1 cellular context compared by ENCODE assay signal in the genomic region with DNA sequence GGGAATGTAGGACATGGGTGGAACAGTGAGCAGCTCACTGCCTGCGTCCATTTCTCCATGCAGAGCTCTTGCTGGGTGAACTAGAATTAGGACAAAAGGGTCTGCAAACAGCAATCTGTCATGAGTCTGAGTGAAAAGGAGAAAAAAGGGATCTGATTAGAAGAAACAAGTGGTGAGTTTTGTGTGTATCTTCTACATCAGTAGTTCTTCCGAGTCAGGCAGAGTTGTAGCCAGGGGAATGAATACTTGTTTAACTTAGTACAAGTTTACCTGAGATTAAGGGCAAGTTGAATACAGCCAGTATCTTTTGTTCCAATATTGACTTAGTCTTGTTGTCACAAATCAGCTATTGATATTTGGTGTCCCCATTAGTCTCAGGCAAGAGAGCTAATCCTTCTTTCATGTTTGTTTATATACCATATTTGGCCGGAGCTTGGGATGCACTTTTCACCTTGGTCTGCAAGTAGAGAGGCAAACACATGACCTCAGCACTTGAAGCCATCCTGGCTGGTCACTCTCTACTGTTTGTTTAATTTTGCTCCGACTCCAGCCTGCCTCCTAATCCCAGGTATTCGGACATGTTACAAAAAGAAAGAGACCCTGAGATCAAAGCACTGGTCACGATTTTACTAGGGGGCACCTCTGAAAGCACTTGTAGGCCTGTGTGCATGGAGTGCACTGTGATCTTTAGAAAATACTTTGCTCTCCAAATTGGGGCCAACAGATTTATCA.
TF ChIP-seq lines count a peak whose summit lies in the region.

No MANE protein-coding gene starts in this region.

TF ChIP-seq in HepG2, 621 proteins besides CTCF, POLR2A, EP300 and RAD21 (continued from another document and continues in another):
- TF ChIP-seq CCAR2 (optimal IDR thresholded peaks at IDR 0.05; ENCODE audit: low read depth, low read length) (no peak), SUZ12 (IDR thresholded peaks at IDR 0.05; ENCODE audit: low read depth, low read length) (no peak), RBM39 (IDR thresholded peaks at IDR 0.05; ENCODE audit: low read depth, low read length, poor library complexity, severe bottlenecking) (no peak), NFE2L2 (IDR thresholded peaks at IDR 0.05; ENCODE audit: low read length) (no peak), PBX2 (CRISPR knock-in tag; IDR thresholded peaks at IDR 0.05) (0 out of 2 replicates have a peak, but pooled peaks have one; percentile 20), NCOA2 (CRISPR knock-in tag; IDR thresholded peaks at IDR 0.05) (peak; percentile 99), ZNF326 (CRISPR knock-in tag; IDR thresholded peaks at IDR 0.05; ENCODE audit: borderline replicate concordance) (no peak), MEF2D (CRISPR knock-in tag; IDR thresholded peaks at IDR 0.05) (peak; percentile 99), PCBP2 (optimal IDR thresholded peaks at IDR 0.05; ENCODE audit: low read depth, low read length, poor library complexity, severe bottlenecking) (no peak), GATA4 (IDR thresholded peaks at IDR 0.05; ENCODE audit: borderline replicate concordance, low read depth) (peak; percentile 96), CENPT (CRISPR knock-in tag; IDR thresholded peaks at IDR 0.05; ENCODE audit: low read depth) (no peak), ZNF33B (CRISPR knock-in tag; IDR thresholded peaks at IDR 0.05) (no peak; the same call in 1 of the 2 replicates), ZNF335 (CRISPR knock-in tag; IDR thresholded peaks at IDR 0.05) (peak; percentile 86), TFDP1 (CRISPR knock-in tag; IDR thresholded peaks at IDR 0.05; ENCODE audit: borderline replicate concordance) (peak; percentile 59; the same call in 1 of the 2 replicates), SIN3B (IDR thresholded peaks at IDR 0.05; ENCODE audit: low read length) (no peak), ZNF34 (CRISPR knock-in tag; IDR thresholded peaks at IDR 0.05; ENCODE audit: borderline replicate concordance) (0 out of 2 replicates have a peak, but pooled peaks have one; percentile 57), ZNF674 (CRISPR knock-in tag; IDR thresholded peaks at IDR 0.05; ENCODE audit: low read depth) (0 out of 2 replicates have a peak, but pooled peaks have one; percentile 42), HMG20B (CRISPR knock-in tag; conservative IDR thresholded peaks at IDR 0.05) (peak; percentile 99), MAFG (CRISPR knock-in tag; IDR thresholded peaks at IDR 0.05) (no peak), JARID2 (CRISPR knock-in tag; IDR thresholded peaks at IDR 0.05; ENCODE audit: insufficient replicate concordance) (no peak), MIXL1 (CRISPR knock-in tag; IDR thresholded peaks at IDR 0.05) (peak; percentile 100), ARID2 (CRISPR knock-in tag; IDR thresholded peaks at IDR 0.05; ENCODE audit: borderline replicate concordance) (peak; percentile 95), ZNF263 (CRISPR knock-in tag; IDR thresholded peaks at IDR 0.05) (no peak), PAX8 (CRISPR knock-in tag; IDR thresholded peaks at IDR 0.05; ENCODE audit: borderline replicate concordance) (no peak), KAT2B (IDR thresholded peaks at IDR 0.05; ENCODE audit: borderline replicate concordance, low read depth, low read length) (peak; percentile 42; the same call in 1 of the 2 replicates), ZNF446 (CRISPR knock-in tag; IDR thresholded peaks at IDR 0.05) (no peak), HCFC1 (IDR thresholded peaks at IDR 0.05; ENCODE audit: low read depth, low read length) (no peak), CBFB (CRISPR knock-in tag; IDR thresholded peaks at IDR 0.05) (peak; percentile 97)
- TF ChIP-seq, protein P1, sequence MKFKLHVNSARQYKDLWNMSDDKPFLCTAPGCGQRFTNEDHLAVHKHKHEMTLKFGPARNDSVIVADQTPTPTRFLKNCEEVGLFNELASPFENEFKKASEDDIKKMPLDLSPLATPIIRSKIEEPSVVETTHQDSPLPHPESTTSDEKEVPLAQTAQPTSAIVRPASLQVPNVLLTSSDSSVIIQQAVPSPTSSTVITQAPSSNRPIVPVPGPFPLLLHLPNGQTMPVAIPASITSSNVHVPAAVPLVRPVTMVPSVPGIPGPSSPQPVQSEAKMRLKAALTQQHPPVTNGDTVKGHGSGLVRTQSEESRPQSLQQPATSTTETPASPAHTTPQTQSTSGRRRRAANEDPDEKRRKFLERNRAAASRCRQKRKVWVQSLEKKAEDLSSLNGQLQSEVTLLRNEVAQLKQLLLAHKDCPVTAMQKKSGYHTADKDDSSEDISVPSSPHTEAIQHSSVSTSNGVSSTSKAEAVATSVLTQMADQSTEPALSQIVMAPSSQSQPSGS (CRISPR knock-in tag; IDR thresholded peaks at IDR 0.05), result peak; percentile 99
- TF ChIP-seq, protein P2, sequence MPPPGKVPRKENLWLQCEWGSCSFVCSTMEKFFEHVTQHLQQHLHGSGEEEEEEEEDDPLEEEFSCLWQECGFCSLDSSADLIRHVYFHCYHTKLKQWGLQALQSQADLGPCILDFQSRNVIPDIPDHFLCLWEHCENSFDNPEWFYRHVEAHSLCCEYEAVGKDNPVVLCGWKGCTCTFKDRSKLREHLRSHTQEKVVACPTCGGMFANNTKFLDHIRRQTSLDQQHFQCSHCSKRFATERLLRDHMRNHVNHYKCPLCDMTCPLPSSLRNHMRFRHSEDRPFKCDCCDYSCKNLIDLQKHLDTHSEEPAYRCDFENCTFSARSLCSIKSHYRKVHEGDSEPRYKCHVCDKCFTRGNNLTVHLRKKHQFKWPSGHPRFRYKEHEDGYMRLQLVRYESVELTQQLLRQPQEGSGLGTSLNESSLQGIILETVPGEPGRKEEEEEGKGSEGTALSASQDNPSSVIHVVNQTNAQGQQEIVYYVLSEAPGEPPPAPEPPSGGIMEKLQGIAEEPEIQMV (CRISPR knock-in tag; IDR thresholded peaks at IDR 0.05; ENCODE audit: low read depth), result no peak
- TF ChIP-seq, protein P3, sequence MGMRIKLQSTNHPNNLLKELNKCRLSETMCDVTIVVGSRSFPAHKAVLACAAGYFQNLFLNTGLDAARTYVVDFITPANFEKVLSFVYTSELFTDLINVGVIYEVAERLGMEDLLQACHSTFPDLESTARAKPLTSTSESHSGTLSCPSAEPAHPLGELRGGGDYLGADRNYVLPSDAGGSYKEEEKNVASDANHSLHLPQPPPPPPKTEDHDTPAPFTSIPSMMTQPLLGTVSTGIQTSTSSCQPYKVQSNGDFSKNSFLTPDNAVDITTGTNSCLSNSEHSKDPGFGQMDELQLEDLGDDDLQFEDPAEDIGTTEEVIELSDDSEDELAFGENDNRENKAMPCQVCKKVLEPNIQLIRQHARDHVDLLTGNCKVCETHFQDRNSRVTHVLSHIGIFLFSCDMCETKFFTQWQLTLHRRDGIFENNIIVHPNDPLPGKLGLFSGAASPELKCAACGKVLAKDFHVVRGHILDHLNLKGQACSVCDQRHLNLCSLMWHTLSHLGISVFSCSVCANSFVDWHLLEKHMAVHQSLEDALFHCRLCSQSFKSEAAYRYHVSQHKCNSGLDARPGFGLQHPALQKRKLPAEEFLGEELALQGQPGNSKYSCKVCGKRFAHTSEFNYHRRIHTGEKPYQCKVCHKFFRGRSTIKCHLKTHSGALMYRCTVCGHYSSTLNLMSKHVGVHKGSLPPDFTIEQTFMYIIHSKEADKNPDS (CRISPR knock-in tag; IDR thresholded peaks at IDR 0.05), result peak; percentile 96
- TF ChIP-seq, protein P4, sequence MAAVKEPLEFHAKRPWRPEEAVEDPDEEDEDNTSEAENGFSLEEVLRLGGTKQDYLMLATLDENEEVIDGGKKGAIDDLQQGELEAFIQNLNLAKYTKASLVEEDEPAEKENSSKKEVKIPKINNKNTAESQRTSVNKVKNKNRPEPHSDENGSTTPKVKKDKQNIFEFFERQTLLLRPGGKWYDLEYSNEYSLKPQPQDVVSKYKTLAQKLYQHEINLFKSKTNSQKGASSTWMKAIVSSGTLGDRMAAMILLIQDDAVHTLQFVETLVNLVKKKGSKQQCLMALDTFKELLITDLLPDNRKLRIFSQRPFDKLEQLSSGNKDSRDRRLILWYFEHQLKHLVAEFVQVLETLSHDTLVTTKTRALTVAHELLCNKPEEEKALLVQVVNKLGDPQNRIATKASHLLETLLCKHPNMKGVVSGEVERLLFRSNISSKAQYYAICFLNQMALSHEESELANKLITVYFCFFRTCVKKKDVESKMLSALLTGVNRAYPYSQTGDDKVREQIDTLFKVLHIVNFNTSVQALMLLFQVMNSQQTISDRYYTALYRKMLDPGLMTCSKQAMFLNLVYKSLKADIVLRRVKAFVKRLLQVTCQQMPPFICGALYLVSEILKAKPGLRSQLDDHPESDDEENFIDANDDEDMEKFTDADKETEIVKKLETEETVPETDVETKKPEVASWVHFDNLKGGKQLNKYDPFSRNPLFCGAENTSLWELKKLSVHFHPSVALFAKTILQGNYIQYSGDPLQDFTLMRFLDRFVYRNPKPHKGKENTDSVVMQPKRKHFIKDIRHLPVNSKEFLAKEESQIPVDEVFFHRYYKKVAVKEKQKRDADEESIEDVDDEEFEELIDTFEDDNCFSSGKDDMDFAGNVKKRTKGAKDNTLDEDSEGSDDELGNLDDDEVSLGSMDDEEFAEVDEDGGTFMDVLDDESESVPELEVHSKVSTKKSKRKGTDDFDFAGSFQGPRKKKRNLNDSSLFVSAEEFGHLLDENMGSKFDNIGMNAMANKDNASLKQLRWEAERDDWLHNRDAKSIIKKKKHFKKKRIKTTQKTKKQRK (IDR thresholded peaks at IDR 0.05; ENCODE audit: low read length), result no peak
- TF ChIP-seq, protein P5, sequence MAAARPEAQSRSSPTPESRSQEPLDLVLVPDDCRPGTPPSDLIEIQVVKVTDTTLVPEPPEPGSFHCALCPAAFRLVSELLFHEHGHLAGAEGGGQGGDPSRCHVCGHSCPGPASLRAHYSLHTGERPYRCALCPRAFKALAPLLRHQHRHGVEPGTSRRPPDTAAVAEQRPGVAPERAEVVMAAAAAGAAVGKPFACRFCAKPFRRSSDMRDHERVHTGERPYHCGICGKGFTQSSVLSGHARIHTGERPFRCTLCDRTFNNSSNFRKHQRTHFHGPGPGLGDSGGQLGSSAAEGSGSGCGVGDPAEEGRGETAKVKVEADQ (CRISPR knock-in tag; IDR thresholded peaks at IDR 0.05; ENCODE audit: borderline replicate concordance), result no peak
- TF ChIP-seq, protein P6, sequence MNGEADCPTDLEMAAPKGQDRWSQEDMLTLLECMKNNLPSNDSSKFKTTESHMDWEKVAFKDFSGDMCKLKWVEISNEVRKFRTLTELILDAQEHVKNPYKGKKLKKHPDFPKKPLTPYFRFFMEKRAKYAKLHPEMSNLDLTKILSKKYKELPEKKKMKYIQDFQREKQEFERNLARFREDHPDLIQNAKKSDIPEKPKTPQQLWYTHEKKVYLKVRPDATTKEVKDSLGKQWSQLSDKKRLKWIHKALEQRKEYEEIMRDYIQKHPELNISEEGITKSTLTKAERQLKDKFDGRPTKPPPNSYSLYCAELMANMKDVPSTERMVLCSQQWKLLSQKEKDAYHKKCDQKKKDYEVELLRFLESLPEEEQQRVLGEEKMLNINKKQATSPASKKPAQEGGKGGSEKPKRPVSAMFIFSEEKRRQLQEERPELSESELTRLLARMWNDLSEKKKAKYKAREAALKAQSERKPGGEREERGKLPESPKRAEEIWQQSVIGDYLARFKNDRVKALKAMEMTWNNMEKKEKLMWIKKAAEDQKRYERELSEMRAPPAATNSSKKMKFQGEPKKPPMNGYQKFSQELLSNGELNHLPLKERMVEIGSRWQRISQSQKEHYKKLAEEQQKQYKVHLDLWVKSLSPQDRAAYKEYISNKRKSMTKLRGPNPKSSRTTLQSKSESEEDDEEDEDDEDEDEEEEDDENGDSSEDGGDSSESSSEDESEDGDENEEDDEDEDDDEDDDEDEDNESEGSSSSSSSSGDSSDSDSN (CRISPR knock-in tag; IDR thresholded peaks at IDR 0.05), result peak; percentile 56
- TF ChIP-seq, protein P7, sequence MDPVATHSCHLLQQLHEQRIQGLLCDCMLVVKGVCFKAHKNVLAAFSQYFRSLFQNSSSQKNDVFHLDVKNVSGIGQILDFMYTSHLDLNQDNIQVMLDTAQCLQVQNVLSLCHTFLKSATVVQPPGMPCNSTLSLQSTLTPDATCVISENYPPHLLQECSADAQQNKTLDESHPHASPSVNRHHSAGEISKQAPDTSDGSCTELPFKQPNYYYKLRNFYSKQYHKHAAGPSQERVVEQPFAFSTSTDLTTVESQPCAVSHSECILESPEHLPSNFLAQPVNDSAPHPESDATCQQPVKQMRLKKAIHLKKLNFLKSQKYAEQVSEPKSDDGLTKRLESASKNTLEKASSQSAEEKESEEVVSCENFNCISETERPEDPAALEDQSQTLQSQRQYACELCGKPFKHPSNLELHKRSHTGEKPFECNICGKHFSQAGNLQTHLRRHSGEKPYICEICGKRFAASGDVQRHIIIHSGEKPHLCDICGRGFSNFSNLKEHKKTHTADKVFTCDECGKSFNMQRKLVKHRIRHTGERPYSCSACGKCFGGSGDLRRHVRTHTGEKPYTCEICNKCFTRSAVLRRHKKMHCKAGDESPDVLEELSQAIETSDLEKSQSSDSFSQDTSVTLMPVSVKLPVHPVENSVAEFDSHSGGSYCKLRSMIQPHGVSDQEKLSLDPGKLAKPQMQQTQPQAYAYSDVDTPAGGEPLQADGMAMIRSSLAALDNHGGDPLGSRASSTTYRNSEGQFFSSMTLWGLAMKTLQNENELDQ (CRISPR knock-in tag; IDR thresholded peaks at IDR 0.05; ENCODE audit: borderline replicate concordance), result no peak
- TF ChIP-seq, protein P8, sequence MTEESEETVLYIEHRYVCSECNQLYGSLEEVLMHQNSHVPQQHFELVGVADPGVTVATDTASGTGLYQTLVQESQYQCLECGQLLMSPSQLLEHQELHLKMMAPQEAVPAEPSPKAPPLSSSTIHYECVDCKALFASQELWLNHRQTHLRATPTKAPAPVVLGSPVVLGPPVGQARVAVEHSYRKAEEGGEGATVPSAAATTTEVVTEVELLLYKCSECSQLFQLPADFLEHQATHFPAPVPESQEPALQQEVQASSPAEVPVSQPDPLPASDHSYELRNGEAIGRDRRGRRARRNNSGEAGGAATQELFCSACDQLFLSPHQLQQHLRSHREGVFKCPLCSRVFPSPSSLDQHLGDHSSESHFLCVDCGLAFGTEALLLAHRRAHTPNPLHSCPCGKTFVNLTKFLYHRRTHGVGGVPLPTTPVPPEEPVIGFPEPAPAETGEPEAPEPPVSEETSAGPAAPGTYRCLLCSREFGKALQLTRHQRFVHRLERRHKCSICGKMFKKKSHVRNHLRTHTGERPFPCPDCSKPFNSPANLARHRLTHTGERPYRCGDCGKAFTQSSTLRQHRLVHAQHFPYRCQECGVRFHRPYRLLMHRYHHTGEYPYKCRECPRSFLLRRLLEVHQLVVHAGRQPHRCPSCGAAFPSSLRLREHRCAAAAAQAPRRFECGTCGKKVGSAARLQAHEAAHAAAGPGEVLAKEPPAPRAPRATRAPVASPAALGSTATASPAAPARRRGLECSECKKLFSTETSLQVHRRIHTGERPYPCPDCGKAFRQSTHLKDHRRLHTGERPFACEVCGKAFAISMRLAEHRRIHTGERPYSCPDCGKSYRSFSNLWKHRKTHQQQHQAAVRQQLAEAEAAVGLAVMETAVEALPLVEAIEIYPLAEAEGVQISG (CRISPR knock-in tag; IDR thresholded peaks at IDR 0.05), result peak; percentile 62
